In the genomic region with DNA sequence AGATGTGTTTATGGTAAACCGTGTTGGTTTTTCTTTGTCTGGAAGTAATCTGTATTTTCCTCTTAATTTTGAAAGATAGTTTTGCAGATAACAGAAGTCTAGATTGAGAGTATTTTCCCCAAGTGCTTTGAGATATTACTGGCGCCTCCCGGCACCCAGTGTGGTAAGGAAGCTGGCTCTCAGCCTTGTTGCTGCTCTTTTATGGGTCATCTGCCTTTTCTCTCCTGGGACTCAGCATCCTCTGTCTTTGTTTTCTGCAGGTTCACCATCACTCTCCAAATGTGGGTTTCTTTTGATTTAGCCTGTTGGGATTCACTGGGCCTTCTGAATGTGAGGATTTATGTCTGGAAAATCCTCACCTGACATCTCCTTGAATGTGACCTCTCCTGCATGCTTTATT, we compare ENCODE assay signal across 31 cellular contexts.
"Had no signal": no experiment of that assay in that cellular context is flagged by ENCODE, and none has a peak within 500 bp of the region (broad histone marks: within the 10 kb centered on the region; RNA-seq: fewer than 3 reads in every experiment).

No MANE protein-coding gene starts in this region.

- H3K27me3 ChIP-seq: adrenal gland, brain microvascular endothelial cell had no signal

- H3K4me1 ChIP-seq: adrenal gland, breast epithelium had no signal

- H3K4me3 Mint-ChIP-seq: activated B cell treated with CpG ODN at 0.5 μM for 24 hours; activated CD4-positive, alpha-beta memory T cell treated with anti-CD3 and anti-CD28 coated beads for 36 hours; activated CD4-positive, alpha-beta T cell treated with anti-CD3 and anti-CD28 coated beads, Interleukin-2, amount 10 ng/mL, durations not matched to agents 24 days and 14 days; activated CD8-positive, alpha-beta T cell treated with anti-CD3 and anti-CD28 coated beads for 36 hours; activated naive CD4-positive, alpha-beta T cell treated with anti-CD3 and anti-CD28 coated beads for 36 hours; activated naive CD8-positive, alpha-beta T cell treated with anti-CD3 and anti-CD28 coated beads for 36 hours; activated T-cell treated with anti-CD3 and anti-CD28 coated beads, Interleukin-2, amount 50 U/mL, for 4 hours; activated T-cell treated with anti-CD3 and anti-CD28 coated beads, Interleukin-2, amount 50 U/mL, for 72 hours; activated T-helper 1 cell treated with anti-CD3 and anti-CD28 coated beads, Interleukin-12 subunit alpha, Interleukin-12 subunit beta, Interleukin-2, Interleukin-4 antibody, amounts not matched to agents 30 ng/mL and 10 ng/mL and 1 ng/mL, durations not matched to agents 14 hours and 24 hours and 36 hours; activated T-helper 17 cell treated with anti-CD3 and anti-CD28 coated beads, Interleukin-2, amount 50 U/mL, for 72 hours; T-helper 1 cell treated with Interleukin-12 subunit alpha and Interleukin-12 subunit beta and Interleukin-4 antibody, amounts not matched to agents 30 μg/mL and 1 μg/mL, for 36 hours had no signal

- H3K27ac ChIP-seq: adrenal gland, body of pancreas, brain microvascular endothelial cell, breast epithelium, VCaP had no signal

- ATAC-seq: activated CD8-positive, alpha-beta T cell treated with anti-CD3 and anti-CD28 coated beads for 36 hours; activated naive CD4-positive, alpha-beta T cell treated with anti-CD3 and anti-CD28 coated beads, Interleukin-2, amount 50 U/mL, for 72 hours; activated T-cell treated with anti-CD3 and anti-CD28 coated beads, Interleukin-2, amount 50 U/mL, for 4 hours; activated T-cell treated with anti-CD3 and anti-CD28 coated beads, Interleukin-2, amount 50 U/mL, for 72 hours; activated T-helper 17 cell treated with anti-CD3 and anti-CD28 coated beads, Interleukin-2, amount 50 U/mL, for 72 hours; body of pancreas had no signal

- DNase-seq: activated B cell treated with CpG ODN at 0.5 μM for 24 hours; activated CD4-positive, alpha-beta memory T cell treated with anti-CD3 and anti-CD28 coated beads for 36 hours; activated CD4-positive, alpha-beta T cell treated with anti-CD3 and anti-CD28 coated beads for 4 hours; activated CD4-positive, alpha-beta T cell treated with anti-CD3 and anti-CD28 coated beads, Interleukin-2, amount 50 U/mL, for 1 hour; activated CD4-positive, alpha-beta T cell treated with anti-CD3 and anti-CD28 coated beads, Interleukin-2, amount 50 U/mL, for 4 hours; activated CD4-positive, CD25-positive, alpha-beta regulatory T cell treated with anti-CD3 and anti-CD28 coated beads, Interleukin-2, amount 50 U/mL, for 72 hours; activated CD8-positive, alpha-beta memory T cell treated with anti-CD3 and anti-CD28 coated beads, Interleukin-2, amount 50 U/mL, for 4 hours; activated CD8-positive, alpha-beta T cell treated with anti-CD3 and anti-CD28 coated beads for 36 hours; activated effector memory CD4-positive, alpha-beta T cell treated with anti-CD3 and anti-CD28 coated beads, Interleukin-2, amount 50 U/mL, for 16 hours; activated gamma-delta T cell treated with Interleukin-2 at 50 U/mL for 16 hours; activated naive CD4-positive, alpha-beta T cell; activated naive CD4-positive, alpha-beta T cell treated with anti-CD3 and anti-CD28 coated beads for 36 hours; activated naive CD4-positive, alpha-beta T cell treated with anti-CD3 and anti-CD28 coated beads, Interleukin-2, amount 50 U/mL, for 16 hours; activated naive CD8-positive, alpha-beta T cell treated with anti-CD3 and anti-CD28 coated beads for 36 hours; activated T-cell treated with anti-CD3 and anti-CD28 coated beads for 4 hours; activated T-cell treated with anti-CD3 and anti-CD28 coated beads, Interleukin-2, amount 50 U/mL, for 1 hour; activated T-cell treated with anti-CD3 and anti-CD28 coated beads, Interleukin-2, amount 50 U/mL, for 4 hours; activated T-cell treated with anti-CD3 and anti-CD28 coated beads, Interleukin-2, amount 50 U/mL, for 72 hours; adrenal gland; amniotic stem cell; body of pancreas; brain microvascular endothelial cell; central memory CD4-positive, alpha-beta T cell; T-helper 1 cell had no signal

- H3K36me3 ChIP-seq: adrenal gland, brain microvascular endothelial cell, breast epithelium had no signal

- H3K9me3 ChIP-seq: adrenal gland, body of pancreas had no signal

- H3K36me3 Mint-ChIP-seq: activated CD4-positive, alpha-beta memory T cell treated with anti-CD3 and anti-CD28 coated beads for 36 hours; activated naive CD4-positive, alpha-beta T cell treated with anti-CD3 and anti-CD28 coated beads, Interleukin-2, amount 50 U/mL, for 72 hours; activated naive CD8-positive, alpha-beta T cell treated with anti-CD3 and anti-CD28 coated beads for 36 hours had no signal

- H3K4me3 ChIP-seq: adrenal gland, body of pancreas, breast epithelium had no signal

- H3K27ac Mint-ChIP-seq: activated B cell treated with CpG ODN at 0.5 μM for 24 hours; activated CD4-positive, alpha-beta memory T cell treated with anti-CD3 and anti-CD28 coated beads for 36 hours; activated CD4-positive, alpha-beta T cell treated with anti-CD3 and anti-CD28 coated beads, Interleukin-2, amount 10 ng/mL, durations not matched to agents 24 days and 14 days; activated CD8-positive, alpha-beta T cell treated with anti-CD3 and anti-CD28 coated beads for 36 hours; activated naive CD4-positive, alpha-beta T cell treated with anti-CD3 and anti-CD28 coated beads for 36 hours; activated naive CD4-positive, alpha-beta T cell treated with anti-CD3 and anti-CD28 coated beads, Interleukin-2, amount 50 U/mL, for 72 hours; activated naive CD8-positive, alpha-beta T cell treated with anti-CD3 and anti-CD28 coated beads for 36 hours; activated T-cell treated with anti-CD3 and anti-CD28 coated beads, Interleukin-2, amount 50 U/mL, for 72 hours; activated T-helper 1 cell treated with anti-CD3 and anti-CD28 coated beads, Interleukin-12 subunit alpha, Interleukin-12 subunit beta, Interleukin-2, Interleukin-4 antibody, amounts not matched to agents 30 ng/mL and 10 ng/mL and 1 ng/mL, durations not matched to agents 14 hours and 24 hours and 36 hours; activated T-helper 17 cell treated with anti-CD3 and anti-CD28 coated beads, Interleukin-2, amount 50 U/mL, for 72 hours; T-helper 1 cell treated with Interleukin-12 subunit alpha and Interleukin-12 subunit beta and Interleukin-4 antibody, amounts not matched to agents 30 μg/mL and 1 μg/mL, for 36 hours had no signal
